Comparison of ENCODE assay signal across 4 cellular contexts in the genomic region with DNA sequence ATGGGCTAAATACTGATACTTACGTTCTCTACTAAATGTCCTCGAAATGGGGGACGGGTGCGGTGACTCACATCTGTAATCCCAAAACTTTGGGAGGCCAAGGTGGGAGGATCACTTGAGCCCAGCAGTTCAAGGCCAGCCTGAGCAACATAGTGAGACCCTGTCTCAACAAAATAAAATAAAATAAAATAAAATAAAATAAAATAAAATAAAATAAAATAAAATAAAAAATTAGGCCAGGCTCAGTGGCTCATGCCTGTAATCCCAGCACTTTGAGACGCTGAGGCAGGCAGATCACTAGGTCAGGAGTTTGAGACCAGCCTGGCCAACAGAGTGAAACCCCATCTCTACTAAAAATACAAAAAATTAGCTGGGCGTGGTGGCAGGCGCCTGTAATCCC. TPM values are rescaled to one million over a fixed set of nuclear protein-coding genes. Genes with fewer than 3 reads are reported as not detected.
"Had no signal": no experiment of that assay in that cellular context is flagged by ENCODE, and none has a peak within 500 bp of the region (broad histone marks: within the 10 kb centered on the region; RNA-seq: fewer than 3 reads in every experiment).

No MANE protein-coding gene starts in this region.

RNA-seq across cellular contexts. Expression of a gene that starts 7.6 kb away (rescaled TPM):
- total RNA-seq: myocyte; natural killer cell treated with Interleukin-12 subunit alpha and Interleukin-12 subunit beta and Interleukin-15 and Interleukin-18, amount 100 ng/mL, for 72 hours; osteocyte; pulmonary artery endothelial cell had no signal
